In the genomic region with DNA sequence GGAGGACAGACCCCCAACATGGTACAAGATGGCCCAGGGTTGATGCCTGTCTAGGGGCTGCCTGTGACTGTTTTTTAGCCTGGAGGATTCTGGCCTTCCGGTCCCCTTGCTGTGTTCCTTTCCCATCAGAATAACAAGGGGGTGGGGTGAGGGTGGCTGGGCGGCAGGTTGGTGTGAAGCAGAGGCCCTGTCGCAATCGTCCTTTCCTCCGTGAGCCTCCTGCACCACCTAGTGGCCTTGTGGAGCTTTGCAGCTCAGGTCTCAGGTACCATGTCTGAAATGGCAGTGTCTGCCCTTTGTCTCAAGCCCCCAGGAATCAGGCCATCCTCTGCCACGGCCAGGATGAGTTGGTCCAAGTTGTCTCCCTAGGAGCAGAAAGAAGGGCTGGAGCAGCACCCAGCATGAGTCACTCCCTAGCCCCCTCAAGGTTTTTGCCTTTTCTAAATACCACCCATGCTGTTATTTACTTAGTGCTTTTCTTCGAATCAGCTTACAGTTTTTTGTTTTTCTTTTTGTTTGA, we compare ENCODE assay signal across 8 cellular contexts. TPM values are rescaled to one million over a fixed set of nuclear protein-coding genes. Genes with fewer than 3 reads are reported as not detected.
DNase-seq lines count a peak whose midpoint lies in the region; ATAC-seq and TF ChIP-seq lines count a peak whose summit lies in the region.

No MANE protein-coding gene starts in this region.

- WGBS in transverse colon (ENCODE audit: low coverage in 1 of 2), 2 donors, result 13 to 50% methylated on average over 1 to 7 of the region's 7 CpGs

- H3K27me3 ChIP-seq in SJSA1 (replicated peaks) (no peaks in the 10 kb centered on the region), parathyroid adenoma (ENCODE audit: control insufficient read depth, insufficient read depth, low read length) (no peaks in the 10 kb centered on the region), transverse colon (no peaks in the 10 kb centered on the region)

- intact Hi-C loops in transverse colon (cut with DNase I; ENCODE audit: low total_unique reads), result loop anchor here (2.0 kb wide), 1 partner anchor 154 kb away; no protein-coding TSS in a partner anchor

- in situ Hi-C loops in transverse colon (cut with MboI; ENCODE audit: low pct_ligation_motif_present in 1 of 4, low pct_unique_long_range_greater_than_20kb in 1 of 4, low sequenced_read_pairs in 3 of 4), result loop anchor here (5.0 to 25.0 kb wide), 3 partner anchors 155 to 405 kb away; partner anchors contain the start of gene KIFBP (in 3 of the 4)

- H3K4me2 ChIP-seq in parathyroid adenoma (ENCODE audit: low read length), result no peak overlapping the region

- H3K27ac ChIP-seq in SJSA1, result peak overlapping the region; percentile 47
- no peak overlapping the region for H3K27ac ChIP-seq in parathyroid adenoma
- peak overlapping the region in 1 of 4 donors; percentile 17 for H3K27ac ChIP-seq in transverse colon

- no peaks in the 10 kb centered on the region for H3K79me2 ChIP-seq in parathyroid adenoma

- no peak overlapping the region for H2AFZ ChIP-seq in parathyroid adenoma

- H3K9ac ChIP-seq in parathyroid adenoma, result no peak overlapping the region

- ATAC-seq in GM21529 (IDR thresholded peaks at IDR 0.05; ENCODE audit: unreplicated experiment), result peak; percentile 92

- no peak for TF ChIP-seq POLR2A in transverse colon (IDR thresholded peaks at IDR 0.05)

- no peak for TF ChIP-seq EP300 in transverse colon (IDR thresholded peaks at IDR 0.05; ENCODE audit: low read depth)

- H3K9me3 ChIP-seq in SJSA1 (replicated peaks), result no peaks in the 10 kb centered on the region
- no peaks in the 10 kb centered on the region for H3K9me3 ChIP-seq in parathyroid adenoma (ENCODE audit: control insufficient read depth, low read length)
- no peaks in the 10 kb centered on the region for H3K9me3 ChIP-seq in transverse colon

- TF ChIP-seq CTCF in LNCAP (IDR thresholded peaks at IDR 0.05), result peak; percentile 93
- TF ChIP-seq CTCF in parathyroid adenoma (IDR thresholded peaks at IDR 0.05), result peak; percentile 95
- peak; percentile 94 to 98 (median 96) for TF ChIP-seq CTCF in transverse colon (IDR thresholded peaks at IDR 0.05)

- H3K4me3 ChIP-seq in SJSA1 (no peak overlapping the region), parathyroid adenoma (ENCODE audit: low read depth, low read length) (no peak overlapping the region), transverse colon (no peak overlapping the region)

- H3K4me1 ChIP-seq in SJSA1 (replicated peaks) (peaks cover 51% of the 10 kb centered on the region), parathyroid adenoma (no peaks in the 10 kb centered on the region), transverse colon (peaks cover 0 to 3% (median 0%) of the 10 kb centered on the region in 4 donors)

- peaks cover 51% of the 10 kb centered on the region for H3K36me3 ChIP-seq in SJSA1
- H3K36me3 ChIP-seq in parathyroid adenoma (ENCODE audit: control insufficient read depth, insufficient read depth, low read length), result no peaks in the 10 kb centered on the region
- H3K36me3 ChIP-seq in transverse colon, result peaks cover 0 to 11% (median 4%) of the 10 kb centered on the region in 4 donors

- DNase-seq in DMS153 (lab: John Stamatoyannopoulos, UW), result peak; percentile 74
- peak; percentile 95 to 96 for DNase-seq in SJSA1 (ENCODE audit: low read depth in 1 of 2, low spot score in 2 of 2)
- peak; percentile 21 to 72 (median 54) for DNase-seq in activated naive CD4-positive, alpha-beta T cell (lab: John Stamatoyannopoulos, UW)
- peak; percentile 86 for DNase-seq in germinal center (ENCODE audit: low spot score)
- peak; percentile 88 for DNase-seq in transverse colon

RNA-seq across cellular contexts. Expression of gene TACR2, which starts 24.2 kb away (rescaled TPM):
- not detected in 2 replicates for total RNA-seq in SJSA1 (2014; rRNA removed; shearing (Covaris generic))
- total RNA-seq in transverse colon, result 100 to 1,000 TPM in 2 of 4 donors, 10 to 100 TPM in 2; 18.9 to 241 (median 78.9) TPM

RNA-seq across cellular contexts. Expression of gene TSPAN15, which starts 58.7 kb away (rescaled TPM):
- 6.3 and 7.8 TPM in 2 replicates for total RNA-seq in SJSA1 (2014; rRNA removed; shearing (Covaris generic))
- 100 to 1,000 TPM in 3 of 4 donors, 10 to 100 TPM in 1; 97.7 to 152 (median 148) TPM for total RNA-seq in transverse colon

Comparison
In these comparisons a context has a peak if more than half of its experiments do, and no peak if none do; other contexts are left out.
1. RNA of gene TACR2, which starts 24.2 kb away (total RNA-seq): 18.9 to 241 TPM in transverse colon; not detected in SJSA1; every median in the first group is over 10 times any median in the second.
2. RNA of gene TSPAN15, which starts 58.7 kb away (total RNA-seq): 97.7 to 152 TPM in transverse colon; 6.3 to 7.8 TPM in SJSA1; every median in the first group is over 10 times any median in the second.
3. Peak in every context shown above with its lines, with median percentiles within 50 percentile points of each other: DNase-seq and CTCF ChIP-seq.